Comparison of ENCODE assay signal across 11 cellular contexts in the genomic region with DNA sequence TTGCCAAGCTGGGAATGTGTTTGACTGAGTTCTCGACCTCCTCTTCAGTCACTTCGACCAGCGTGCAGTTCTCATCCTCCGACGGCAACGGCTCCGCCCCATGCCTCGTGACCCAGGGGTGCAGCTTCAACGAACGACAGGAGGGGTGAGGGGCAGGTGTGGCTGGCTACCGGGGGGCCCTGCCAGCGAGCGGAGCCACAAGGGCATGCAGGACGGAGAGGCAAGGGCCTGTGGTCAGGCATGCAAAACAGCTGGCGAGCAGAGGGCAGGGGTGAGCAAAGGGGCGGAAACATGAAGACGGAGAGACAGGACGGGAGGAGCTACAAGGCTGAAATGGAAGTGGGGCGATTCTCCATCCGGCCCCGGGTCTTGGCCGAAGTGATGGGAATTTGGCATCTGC. TPM values are rescaled to one million over a fixed set of nuclear protein-coding genes. Genes with fewer than 3 reads are reported as not detected.
A peak's percentile ranks its signal among the peaks of the same experiment; 100 is the strongest.
DNase-seq lines count a peak whose midpoint lies in the region; ATAC-seq lines count a peak whose summit lies in the region.
"Had no signal": no experiment of that assay in that cellular context is flagged by ENCODE, and none has a peak within 500 bp of the region (broad histone marks: within the 10 kb centered on the region; RNA-seq: fewer than 3 reads in every experiment).

No MANE protein-coding gene starts in this region.

- H3K4me1 Mint-ChIP-seq in memory B cell: peaks cover 12% of the 10 kb centered on the region
- peaks cover 3% of the 10 kb centered on the region for H3K4me1 Mint-ChIP-seq in T-helper 2 cell treated with Interferon-gamma antibody and Interleukin-4, amounts not matched to agents 5 μg/mL and 100 μg/mL, for 36 hours (ENCODE audit: low read depth)
- H3K4me1 Mint-ChIP-seq in activated naive CD8-positive, alpha-beta T cell treated with anti-CD3 and anti-CD28 coated beads for 36 hours: peaks cover 3% of the 10 kb centered on the region

- intact Hi-C loops in left cardiac atrium (cut with DNase I): no loop called here

- peak; percentile 71 for ATAC-seq in GM18873 (IDR thresholded peaks at IDR 0.05; ENCODE audit: low FRiP score, unreplicated experiment)
- ATAC-seq in GM21515 (IDR thresholded peaks at IDR 0.05; ENCODE audit: unreplicated experiment): peak; percentile 69
- ATAC-seq in HG03108 (IDR thresholded peaks at IDR 0.05; ENCODE audit: unreplicated experiment): peak; percentile 96
- ATAC-seq in memory B cell (ENCODE audit: low read depth): peak; percentile 85
- no peak for ATAC-seq in left cardiac atrium

- H3K27ac Mint-ChIP-seq in memory B cell: peak overlapping the region; percentile 85
- no peak overlapping the region for H3K27ac Mint-ChIP-seq in T-helper 2 cell treated with Interferon-gamma antibody and Interleukin-4, amounts not matched to agents 5 μg/mL and 100 μg/mL, for 36 hours
- no peak overlapping the region for H3K27ac Mint-ChIP-seq in activated naive CD8-positive, alpha-beta T cell treated with anti-CD3 and anti-CD28 coated beads for 36 hours

- DNase-seq in memory B cell (ENCODE audit: low spot score in 2 of 2): peak; percentile 27 to 33
- DNase-seq in T-helper 2 cell treated with Interferon-gamma antibody and Interleukin-4, amounts not matched to agents 5 μg/mL and 100 μg/mL, for 36 hours (ENCODE audit: low spot score): no peak
- DNase-seq in T-helper 1 cell: no peak
- no peak for DNase-seq in activated naive CD8-positive, alpha-beta T cell treated with anti-CD3 and anti-CD28 coated beads for 36 hours
- DNase-seq in left cardiac atrium: no peak
- DNase-seq: CD4-positive, alpha-beta memory T cell; NCI-H1048; NCI-H526 treated with DMSO at 0.1 percent for 48 hours had no signal

- H3K27me3 Mint-ChIP-seq in memory B cell: no peaks in the 10 kb centered on the region
- no peaks in the 10 kb centered on the region for H3K27me3 Mint-ChIP-seq in T-helper 2 cell treated with Interferon-gamma antibody and Interleukin-4, amounts not matched to agents 5 μg/mL and 100 μg/mL, for 36 hours (ENCODE audit: low read depth)
- H3K27me3 Mint-ChIP-seq in activated naive CD8-positive, alpha-beta T cell treated with anti-CD3 and anti-CD28 coated beads for 36 hours: no peaks in the 10 kb centered on the region
- H3K27me3 Mint-ChIP-seq: CD4-positive, alpha-beta memory T cell had no signal

- peak overlapping the region; percentile 76 for H3K4me3 Mint-ChIP-seq in memory B cell
- no peak overlapping the region for H3K4me3 Mint-ChIP-seq in T-helper 2 cell treated with Interferon-gamma antibody and Interleukin-4, amounts not matched to agents 5 μg/mL and 100 μg/mL, for 36 hours
- no peak overlapping the region for H3K4me3 Mint-ChIP-seq in activated naive CD8-positive, alpha-beta T cell treated with anti-CD3 and anti-CD28 coated beads for 36 hours
- H3K4me3 Mint-ChIP-seq: CD4-positive, alpha-beta memory T cell had no signal

- no peaks in the 10 kb centered on the region for H3K9me3 Mint-ChIP-seq in memory B cell
- H3K9me3 Mint-ChIP-seq in T-helper 2 cell treated with Interferon-gamma antibody and Interleukin-4, amounts not matched to agents 5 μg/mL and 100 μg/mL, for 36 hours: no peaks in the 10 kb centered on the region
- no peaks in the 10 kb centered on the region for H3K9me3 Mint-ChIP-seq in activated naive CD8-positive, alpha-beta T cell treated with anti-CD3 and anti-CD28 coated beads for 36 hours
- H3K9me3 Mint-ChIP-seq: CD4-positive, alpha-beta memory T cell had no signal

- peaks cover 17% of the 10 kb centered on the region for H3K36me3 Mint-ChIP-seq in memory B cell
- peaks cover 35% of the 10 kb centered on the region for H3K36me3 Mint-ChIP-seq in T-helper 2 cell treated with Interferon-gamma antibody and Interleukin-4, amounts not matched to agents 5 μg/mL and 100 μg/mL, for 36 hours (ENCODE audit: low read depth)
- peaks cover 31% of the 10 kb centered on the region for H3K36me3 Mint-ChIP-seq in activated naive CD8-positive, alpha-beta T cell treated with anti-CD3 and anti-CD28 coated beads for 36 hours

RNA-seq across cellular contexts. Expression of a gene that starts 38.7 kb away (rescaled TPM):
- total RNA-seq in activated naive CD8-positive, alpha-beta T cell treated with anti-CD3 and anti-CD28 coated beads for 36 hours: 10 to 100 TPM; 17.8 to 19.0 TPM
- total RNA-seq in left cardiac atrium: 10 to 100 TPM; 10.1 to 11.7 TPM

RNA-seq across cellular contexts. Expression of a gene that starts 47.9 kb away (rescaled TPM):
- 10 to 100 TPM; 37.6 to 38.6 TPM for total RNA-seq in activated naive CD8-positive, alpha-beta T cell treated with anti-CD3 and anti-CD28 coated beads for 36 hours
- total RNA-seq in left cardiac atrium: 10 to 100 TPM; 22.0 to 23.1 TPM

Comparison
In these comparisons a context has a peak if more than half of its experiments do, and no peak if none do; other contexts are left out.
1. ATAC-seq: peak in GM18873 (single experiment), GM21515 (single experiment), HG03108 (single experiment) and memory B cell (single experiment); none in left cardiac atrium (0 of 2).
2. DNase-seq: peak in memory B cell (2 of 2); none in T-helper 2 cell treated with Interferon-gamma antibody and Interleukin-4, amounts not matched to agents 5 μg/mL and 100 μg/mL, for 36 hours (single experiment), T-helper 1 cell (0 of 5), activated naive CD8-positive, alpha-beta T cell treated with anti-CD3 and anti-CD28 coated beads for 36 hours (single experiment) and left cardiac atrium (single experiment).